8 cellular contexts compared by ENCODE assay signal in genomic region chr2:136246086-136246669, GRCh38.
DNase-seq lines count a peak whose midpoint lies in the region; ATAC-seq and TF ChIP-seq lines count a peak whose summit lies in the region.
"Had no signal": no experiment of that assay in that cellular context is flagged by ENCODE, and none has a peak within 500 bp of the region (broad histone marks: within the 10 kb centered on the region; RNA-seq: fewer than 3 reads in every experiment).

No MANE protein-coding gene starts in this region.

- no peak for TF ChIP-seq CTCF in endodermal cell (conservative IDR thresholded peaks at IDR 0.05)

- H3K27ac ChIP-seq in HUES6 (ENCODE audit: low read depth, low read length), result no peak overlapping the region
- no peak overlapping the region for H3K27ac ChIP-seq in endodermal cell (ENCODE audit: low read depth, low read length)
- H3K27ac ChIP-seq: PC-9 had no signal

- H3K4me3 Mint-ChIP-seq in endodermal cell, result no peak overlapping the region
- peak overlapping the region in 7 of 8 donors; percentile 8 to 75 (median 42) for H3K4me3 Mint-ChIP-seq in naive B cell

- peak; percentile 77 for DNase-seq in endodermal cell
- peak; percentile 55 for DNase-seq in naive B cell
- DNase-seq in NCI-H510A (lab: John Stamatoyannopoulos, UW), result no peak
- DNase-seq in DMS153 (lab: John Stamatoyannopoulos, UW), result no peak
- no peak for DNase-seq in LoVo (ENCODE audit: low spot score)

- H3K27me3 ChIP-seq in HUES6 (ENCODE audit: control insufficient read depth, insufficient read depth, low read length) (no peaks in the 10 kb centered on the region), endodermal cell (ENCODE audit: control insufficient read depth, insufficient read depth, low read length, poor library complexity, severe bottlenecking) (no peaks in the 10 kb centered on the region)

- H3K4me3 ChIP-seq in HUES6 (ENCODE audit: low read depth, low read length) (peak overlapping the region; percentile 2; the same call in 1 of the 2 replicates), endodermal cell (ENCODE audit: low read length) (no peak overlapping the region)
- H3K4me3 ChIP-seq: PC-9 had no signal

- H3K9ac ChIP-seq in HUES6 (ENCODE audit: low read length), result no peak overlapping the region
- no peak overlapping the region for H3K9ac ChIP-seq in endodermal cell (ENCODE audit: extremely low read depth, low read length, poor library complexity, severe bottlenecking)

- H3K4me1 Mint-ChIP-seq in endodermal cell (peaks cover 22% of the 10 kb centered on the region), naive B cell (peaks cover 46 to 83% (median 78%) of the 10 kb centered on the region in 3 donors)

- WGBS in endodermal cell (ENCODE audit: insufficient coverage in 1 of 2, insufficient read length in 1 of 2), 2 experiments, result 20 to 64% methylated on average over 1 to 15 of the region's 15 CpGs

- no peaks in the 10 kb centered on the region for H3K9me3 Mint-ChIP-seq in endodermal cell
- H3K9me3 Mint-ChIP-seq in naive B cell, result no peaks in the 10 kb centered on the region

- H3K27me3 Mint-ChIP-seq in endodermal cell (ENCODE audit: insufficient read depth) (no peaks in the 10 kb centered on the region), naive B cell (no peaks in the 10 kb centered on the region)

- no peaks in the 10 kb centered on the region for H3K9me3 ChIP-seq in HUES6 (ENCODE audit: control insufficient read depth, insufficient read depth, low read depth, low read length)
- no peaks in the 10 kb centered on the region for H3K9me3 ChIP-seq in endodermal cell (ENCODE audit: control insufficient read depth, low read length)

- peaks cover 10% of the 10 kb centered on the region for H3K4me1 ChIP-seq in HUES6 (ENCODE audit: control insufficient read depth, insufficient read depth, low read length)
- peaks cover 14% of the 10 kb centered on the region for H3K4me1 ChIP-seq in endodermal cell (ENCODE audit: control insufficient read depth, insufficient read depth, low read length)

- ATAC-seq in GM21390 (IDR thresholded peaks at IDR 0.05; ENCODE audit: unreplicated experiment) (peak; percentile 82), naive B cell (ENCODE audit: low read depth in 2 of 2) (peak; percentile 91 to 93)

- no peaks in the 10 kb centered on the region for H3K36me3 Mint-ChIP-seq in endodermal cell (ENCODE audit: low read depth)
- H3K36me3 Mint-ChIP-seq in naive B cell, result no peaks in the 10 kb centered on the region

- H3K36me3 ChIP-seq in HUES6 (ENCODE audit: control insufficient read depth, insufficient read depth, low read length) (no peaks in the 10 kb centered on the region), endodermal cell (ENCODE audit: control insufficient read depth, insufficient read depth, low read length) (no peaks in the 10 kb centered on the region)

- H3K27ac Mint-ChIP-seq in endodermal cell (no peak overlapping the region), naive B cell (peak overlapping the region; percentile 79 to 98 (median 90))

Comparison
In these comparisons a context has a peak if more than half of its experiments do, and no peak if none do; other contexts are left out.
1. DNase-seq: peak in endodermal cell (single experiment) and naive B cell (single experiment); none in NCI-H510A (single experiment), DMS153 (single experiment) and LoVo (single experiment).